In the genomic region with DNA sequence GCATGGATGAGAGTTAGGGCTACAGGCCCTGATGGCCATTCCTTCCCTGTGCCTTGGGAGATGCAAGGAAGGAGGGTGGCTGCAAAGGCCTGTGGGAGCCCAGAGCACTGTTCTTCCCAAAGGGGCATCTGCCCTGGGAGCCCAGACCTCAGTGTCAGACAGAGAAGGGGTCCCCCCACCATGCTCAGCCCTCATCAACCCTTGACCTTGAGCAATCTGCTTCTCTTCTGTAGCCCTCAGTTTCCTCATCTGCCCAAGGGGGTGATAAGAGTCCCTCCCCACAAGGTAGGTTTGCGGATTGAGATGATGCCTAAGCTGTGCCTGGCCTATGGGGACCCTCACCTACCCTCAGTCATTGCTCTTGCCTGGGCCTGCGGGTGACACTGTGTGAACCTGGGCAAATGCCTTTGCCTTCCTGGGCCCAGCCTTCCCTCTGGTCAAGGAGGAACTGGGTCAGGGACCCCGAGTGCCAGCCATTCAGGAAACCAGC, we compare ENCODE assay signal across 1 cellular context.
TF ChIP-seq lines count a peak whose summit lies in the region.

No MANE protein-coding gene starts in this region.

TF ChIP-seq in K562, 482 proteins besides CTCF, POLR2A, EP300 and RAD21 (continued from another document):
- TF ChIP-seq, protein P1, sequence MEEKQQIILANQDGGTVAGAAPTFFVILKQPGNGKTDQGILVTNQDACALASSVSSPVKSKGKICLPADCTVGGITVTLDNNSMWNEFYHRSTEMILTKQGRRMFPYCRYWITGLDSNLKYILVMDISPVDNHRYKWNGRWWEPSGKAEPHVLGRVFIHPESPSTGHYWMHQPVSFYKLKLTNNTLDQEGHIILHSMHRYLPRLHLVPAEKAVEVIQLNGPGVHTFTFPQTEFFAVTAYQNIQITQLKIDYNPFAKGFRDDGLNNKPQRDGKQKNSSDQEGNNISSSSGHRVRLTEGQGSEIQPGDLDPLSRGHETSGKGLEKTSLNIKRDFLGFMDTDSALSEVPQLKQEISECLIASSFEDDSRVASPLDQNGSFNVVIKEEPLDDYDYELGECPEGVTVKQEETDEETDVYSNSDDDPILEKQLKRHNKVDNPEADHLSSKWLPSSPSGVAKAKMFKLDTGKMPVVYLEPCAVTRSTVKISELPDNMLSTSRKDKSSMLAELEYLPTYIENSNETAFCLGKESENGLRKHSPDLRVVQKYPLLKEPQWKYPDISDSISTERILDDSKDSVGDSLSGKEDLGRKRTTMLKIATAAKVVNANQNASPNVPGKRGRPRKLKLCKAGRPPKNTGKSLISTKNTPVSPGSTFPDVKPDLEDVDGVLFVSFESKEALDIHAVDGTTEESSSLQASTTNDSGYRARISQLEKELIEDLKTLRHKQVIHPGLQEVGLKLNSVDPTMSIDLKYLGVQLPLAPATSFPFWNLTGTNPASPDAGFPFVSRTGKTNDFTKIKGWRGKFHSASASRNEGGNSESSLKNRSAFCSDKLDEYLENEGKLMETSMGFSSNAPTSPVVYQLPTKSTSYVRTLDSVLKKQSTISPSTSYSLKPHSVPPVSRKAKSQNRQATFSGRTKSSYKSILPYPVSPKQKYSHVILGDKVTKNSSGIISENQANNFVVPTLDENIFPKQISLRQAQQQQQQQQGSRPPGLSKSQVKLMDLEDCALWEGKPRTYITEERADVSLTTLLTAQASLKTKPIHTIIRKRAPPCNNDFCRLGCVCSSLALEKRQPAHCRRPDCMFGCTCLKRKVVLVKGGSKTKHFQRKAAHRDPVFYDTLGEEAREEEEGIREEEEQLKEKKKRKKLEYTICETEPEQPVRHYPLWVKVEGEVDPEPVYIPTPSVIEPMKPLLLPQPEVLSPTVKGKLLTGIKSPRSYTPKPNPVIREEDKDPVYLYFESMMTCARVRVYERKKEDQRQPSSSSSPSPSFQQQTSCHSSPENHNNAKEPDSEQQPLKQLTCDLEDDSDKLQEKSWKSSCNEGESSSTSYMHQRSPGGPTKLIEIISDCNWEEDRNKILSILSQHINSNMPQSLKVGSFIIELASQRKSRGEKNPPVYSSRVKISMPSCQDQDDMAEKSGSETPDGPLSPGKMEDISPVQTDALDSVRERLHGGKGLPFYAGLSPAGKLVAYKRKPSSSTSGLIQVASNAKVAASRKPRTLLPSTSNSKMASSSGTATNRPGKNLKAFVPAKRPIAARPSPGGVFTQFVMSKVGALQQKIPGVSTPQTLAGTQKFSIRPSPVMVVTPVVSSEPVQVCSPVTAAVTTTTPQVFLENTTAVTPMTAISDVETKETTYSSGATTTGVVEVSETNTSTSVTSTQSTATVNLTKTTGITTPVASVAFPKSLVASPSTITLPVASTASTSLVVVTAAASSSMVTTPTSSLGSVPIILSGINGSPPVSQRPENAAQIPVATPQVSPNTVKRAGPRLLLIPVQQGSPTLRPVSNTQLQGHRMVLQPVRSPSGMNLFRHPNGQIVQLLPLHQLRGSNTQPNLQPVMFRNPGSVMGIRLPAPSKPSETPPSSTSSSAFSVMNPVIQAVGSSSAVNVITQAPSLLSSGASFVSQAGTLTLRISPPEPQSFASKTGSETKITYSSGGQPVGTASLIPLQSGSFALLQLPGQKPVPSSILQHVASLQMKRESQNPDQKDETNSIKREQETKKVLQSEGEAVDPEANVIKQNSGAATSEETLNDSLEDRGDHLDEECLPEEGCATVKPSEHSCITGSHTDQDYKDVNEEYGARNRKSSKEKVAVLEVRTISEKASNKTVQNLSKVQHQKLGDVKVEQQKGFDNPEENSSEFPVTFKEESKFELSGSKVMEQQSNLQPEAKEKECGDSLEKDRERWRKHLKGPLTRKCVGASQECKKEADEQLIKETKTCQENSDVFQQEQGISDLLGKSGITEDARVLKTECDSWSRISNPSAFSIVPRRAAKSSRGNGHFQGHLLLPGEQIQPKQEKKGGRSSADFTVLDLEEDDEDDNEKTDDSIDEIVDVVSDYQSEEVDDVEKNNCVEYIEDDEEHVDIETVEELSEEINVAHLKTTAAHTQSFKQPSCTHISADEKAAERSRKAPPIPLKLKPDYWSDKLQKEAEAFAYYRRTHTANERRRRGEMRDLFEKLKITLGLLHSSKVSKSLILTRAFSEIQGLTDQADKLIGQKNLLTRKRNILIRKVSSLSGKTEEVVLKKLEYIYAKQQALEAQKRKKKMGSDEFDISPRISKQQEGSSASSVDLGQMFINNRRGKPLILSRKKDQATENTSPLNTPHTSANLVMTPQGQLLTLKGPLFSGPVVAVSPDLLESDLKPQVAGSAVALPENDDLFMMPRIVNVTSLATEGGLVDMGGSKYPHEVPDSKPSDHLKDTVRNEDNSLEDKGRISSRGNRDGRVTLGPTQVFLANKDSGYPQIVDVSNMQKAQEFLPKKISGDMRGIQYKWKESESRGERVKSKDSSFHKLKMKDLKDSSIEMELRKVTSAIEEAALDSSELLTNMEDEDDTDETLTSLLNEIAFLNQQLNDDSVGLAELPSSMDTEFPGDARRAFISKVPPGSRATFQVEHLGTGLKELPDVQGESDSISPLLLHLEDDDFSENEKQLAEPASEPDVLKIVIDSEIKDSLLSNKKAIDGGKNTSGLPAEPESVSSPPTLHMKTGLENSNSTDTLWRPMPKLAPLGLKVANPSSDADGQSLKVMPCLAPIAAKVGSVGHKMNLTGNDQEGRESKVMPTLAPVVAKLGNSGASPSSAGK (IDR thresholded peaks at IDR 0.05), result no peak
- TF ChIP-seq, protein P2, sequence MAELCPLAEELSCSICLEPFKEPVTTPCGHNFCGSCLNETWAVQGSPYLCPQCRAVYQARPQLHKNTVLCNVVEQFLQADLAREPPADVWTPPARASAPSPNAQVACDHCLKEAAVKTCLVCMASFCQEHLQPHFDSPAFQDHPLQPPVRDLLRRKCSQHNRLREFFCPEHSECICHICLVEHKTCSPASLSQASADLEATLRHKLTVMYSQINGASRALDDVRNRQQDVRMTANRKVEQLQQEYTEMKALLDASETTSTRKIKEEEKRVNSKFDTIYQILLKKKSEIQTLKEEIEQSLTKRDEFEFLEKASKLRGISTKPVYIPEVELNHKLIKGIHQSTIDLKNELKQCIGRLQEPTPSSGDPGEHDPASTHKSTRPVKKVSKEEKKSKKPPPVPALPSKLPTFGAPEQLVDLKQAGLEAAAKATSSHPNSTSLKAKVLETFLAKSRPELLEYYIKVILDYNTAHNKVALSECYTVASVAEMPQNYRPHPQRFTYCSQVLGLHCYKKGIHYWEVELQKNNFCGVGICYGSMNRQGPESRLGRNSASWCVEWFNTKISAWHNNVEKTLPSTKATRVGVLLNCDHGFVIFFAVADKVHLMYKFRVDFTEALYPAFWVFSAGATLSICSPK (IDR thresholded peaks at IDR 0.05; ENCODE audit: borderline replicate concordance), result no peak
- TF ChIP-seq ZC3H11A (IDR thresholded peaks at IDR 0.05; ENCODE audit: low read depth, low read length), result no peak
- no peak for TF ChIP-seq SP2 (IDR thresholded peaks at IDR 0.05; ENCODE audit: extremely low read depth, low read depth, low read length, poor library complexity, severe bottlenecking)
- TF ChIP-seq ARID3A (IDR thresholded peaks at IDR 0.05; ENCODE audit: borderline replicate concordance, low read depth, low read length), result no peak
- TF ChIP-seq TEAD1 (CRISPR knock-in tag; IDR thresholded peaks at IDR 0.05), result no peak
- no peak for TF ChIP-seq CBX2 (IDR thresholded peaks at IDR 0.05; ENCODE audit: insufficient read depth, low read length, poor library complexity, severe bottlenecking)
- no peak for TF ChIP-seq HNRNPH1 (optimal IDR thresholded peaks at IDR 0.05; ENCODE audit: low read depth, low read length)
- TF ChIP-seq ZNF583 (CRISPR knock-in tag; IDR thresholded peaks at IDR 0.05), result no peak
